ENCODE assay signal across 29 cellular contexts in genomic region chr6:165952514-165952913, GRCh38.
"Had no signal": no experiment of that assay in that cellular context is flagged by ENCODE, and none has a peak within 500 bp of the region (broad histone marks: within the 10 kb centered on the region; RNA-seq: fewer than 3 reads in every experiment).

No MANE protein-coding gene starts in this region.

- H3K36me3 Mint-ChIP-seq: immature natural killer cell; mesothelial cell of epicardium; naive B cell; natural killer cell; neural progenitor cell; stimulated activated memory B cell treated with anti-CD40 and anti-IgM and Interleukin-4, amounts not matched to agents 10 μg/mL and 1 μg/mL and 100 μg/mL, for 72 hours had no signal

- H3K4me2 ChIP-seq: hepatocyte, neural progenitor cell, smooth muscle cell had no signal

- H3K9me3 Mint-ChIP-seq: immature natural killer cell; mesothelial cell of epicardium; natural killer cell; nephron progenitor cell; neural progenitor cell; stimulated activated memory B cell treated with anti-CD40 and anti-IgM and Interleukin-4, amounts not matched to agents 10 μg/mL and 1 μg/mL and 100 μg/mL, for 72 hours had no signal

- H3K36me3 ChIP-seq: left ventricle myocardium inferior, neural progenitor cell, neutrophil, ovary, right atrium auricular region, right lobe of liver, stomach, thyroid gland, transverse colon, upper lobe of left lung, vagina had no signal

- H3K27me3 ChIP-seq: hepatocyte, neural progenitor cell, neutrophil, ovary, right atrium auricular region, right lobe of liver, stomach, testis, thyroid gland, transverse colon, upper lobe of left lung, vagina had no signal

- H3K79me2 ChIP-seq: hepatocyte had no signal

- H3K4me3 ChIP-seq: hepatocyte, left ventricle myocardium inferior, lung, neural progenitor cell, ovary, right atrium auricular region, right lobe of liver, smooth muscle cell, stomach, testis, thyroid gland, transverse colon, upper lobe of left lung, vagina had no signal

- ATAC-seq: natural killer cell; right lobe of liver; stimulated activated memory B cell treated with anti-CD40 and anti-IgM and Interleukin-4, amounts not matched to agents 10 μg/mL and 1 μg/mL and 100 μg/mL, for 72 hours; stimulated activated naive CD8-positive, alpha-beta T cell treated with anti-CD3 and anti-CD28 coated beads, Interleukin-15, Interleukin-2, amounts not matched to agents 100 U/mL and 50 U/mL, for 24 hours had no signal

- DNase-seq: immature natural killer cell; left ventricle myocardium inferior; mesendoderm; naive B cell; natural killer cell; nephron progenitor cell; occipital lobe; ovary; right lobe of liver; stimulated activated CD4-positive, alpha-beta T cell treated with anti-CD3 and anti-CD28 coated beads, Interleukin-1b, Interleukin-23, amount 100 ng/mL, for 48 hours; stimulated activated CD4-positive, alpha-beta T cell treated with anti-CD3 and anti-CD28 coated beads, Interleukin-2, amount 100 ng/mL, for 48 hours; stimulated activated CD4-positive, alpha-beta T cell treated with anti-CD3 and anti-CD28 coated beads, Interleukin-4, amount 100 ng/mL, for 4 hours; stimulated activated CD8-positive, alpha-beta memory T cell treated with anti-CD3 and anti-CD28 coated beads, Interleukin-4, amount 100 ng/mL, for 48 hours; stimulated activated naive CD8-positive, alpha-beta T cell treated with anti-CD3 and anti-CD28 coated beads, Interleukin-15, Interleukin-2, amounts not matched to agents 100 U/mL and 50 U/mL, for 24 hours; stomach; testis; thyroid gland; transverse colon; upper lobe of left lung had no signal

- H3K27ac Mint-ChIP-seq: immature natural killer cell; mesothelial cell of epicardium; naive B cell; natural killer cell; nephron progenitor cell; neural progenitor cell; progenitor cell of endocrine pancreas; stimulated activated memory B cell treated with anti-CD40 and anti-IgM and Interleukin-4, amounts not matched to agents 10 μg/mL and 1 μg/mL and 100 μg/mL, for 72 hours had no signal

- H2AFZ ChIP-seq: hepatocyte, neural progenitor cell had no signal

- H3K4me1 Mint-ChIP-seq: immature natural killer cell; mesothelial cell of epicardium; naive B cell; natural killer cell; nephron progenitor cell; neural progenitor cell; stimulated activated memory B cell treated with anti-CD40 and anti-IgM and Interleukin-4, amounts not matched to agents 10 μg/mL and 1 μg/mL and 100 μg/mL, for 72 hours had no signal

- H3K4me3 Mint-ChIP-seq: immature natural killer cell; mesothelial cell of epicardium; naive B cell; natural killer cell; nephron progenitor cell; neural progenitor cell; stimulated activated memory B cell treated with anti-CD40 and anti-IgM and Interleukin-4, amounts not matched to agents 10 μg/mL and 1 μg/mL and 100 μg/mL, for 72 hours had no signal

- H3K4me1 ChIP-seq: left ventricle myocardium inferior, neural progenitor cell, right atrium auricular region, right lobe of liver, stomach, thyroid gland, transverse colon, upper lobe of left lung, vagina had no signal

- H3K27ac ChIP-seq: hepatocyte, left ventricle myocardium inferior, neural progenitor cell, neutrophil, ovary, right atrium auricular region, right lobe of liver, stomach, testis, thyroid gland, transverse colon, upper lobe of left lung, vagina had no signal
